ENCODE assay signal across 13 cellular contexts in the genomic region with DNA sequence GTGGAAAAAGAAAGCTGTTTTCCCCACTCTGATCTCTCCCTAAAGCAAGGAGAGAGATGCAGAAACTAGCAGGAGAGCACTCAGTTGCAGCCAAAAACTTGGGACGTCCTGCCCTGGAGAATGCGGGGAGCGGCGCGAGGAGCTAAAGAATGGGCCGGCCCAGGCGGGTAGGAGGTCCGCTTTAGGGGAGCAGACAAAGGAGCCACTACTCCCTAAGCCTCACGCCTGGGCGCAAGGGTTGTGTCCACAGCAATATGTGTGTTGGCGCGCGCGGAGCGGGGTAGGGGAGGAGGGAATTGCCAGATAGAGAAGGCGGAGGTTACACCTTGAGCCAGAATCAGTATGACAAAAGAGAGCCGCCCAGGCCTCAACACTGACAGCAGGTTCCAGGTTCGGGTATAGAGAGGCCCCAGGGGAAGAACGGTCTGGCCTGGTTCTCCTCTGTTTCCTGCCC. TPM values are rescaled to one million over a fixed set of nuclear protein-coding genes. Genes with fewer than 3 reads are reported as not detected.
DNase-seq lines count a peak whose midpoint lies in the region; ATAC-seq and TF ChIP-seq lines count a peak whose summit lies in the region.
"Had no signal": no experiment of that assay in that cellular context is flagged by ENCODE, and none has a peak within 500 bp of the region (broad histone marks: within the 10 kb centered on the region; RNA-seq: fewer than 3 reads in every experiment).

No MANE protein-coding gene starts in this region.

- peak overlapping the region; percentile 93 for H3K4me2 ChIP-seq in smooth muscle cell

- peaks cover 23 to 25% (median 24%) of the 10 kb centered on the region in 3 donors for H3K27me3 Mint-ChIP-seq in immature natural killer cell (ENCODE audit: low read depth in 3 of 3)

- peak overlapping the region; percentile 68 for H2AFZ ChIP-seq in smooth muscle cell (ENCODE audit: low read depth)

- peaks cover 14% of the 10 kb centered on the region for H3F3A ChIP-seq in smooth muscle cell (ENCODE audit: low read depth)

- H3K36me3 Mint-ChIP-seq in immature natural killer cell = peaks cover 0 to 7% (median 0%) of the 10 kb centered on the region in 3 donors
- H3K36me3 Mint-ChIP-seq: stimulated activated memory B cell treated with anti-CD40 and anti-IgM and Interleukin-4, amounts not matched to agents 10 μg/mL and 1 μg/mL and 100 μg/mL, for 72 hours; T-cell had no signal

- TF ChIP-seq CTCF in brain microvascular endothelial cell (IDR thresholded peaks at IDR 0.05; ENCODE audit: low read depth, low read length, missing control alignments) (no peak), smooth muscle cell (IDR thresholded peaks at IDR 0.05; ENCODE audit: borderline replicate concordance, insufficient read depth, poor library complexity, severe bottlenecking) (no peak), heart right ventricle (IDR thresholded peaks at IDR 0.05) (no peak)

- 25% methylated on average over 18 of the region's 19 CpGs for WGBS in smooth muscle cell (ENCODE audit: low lambda C conversion rate)
- WGBS in heart right ventricle, 2 donors = 64 to 75% methylated on average over 19 of the region's 19 CpGs

- intact Hi-C loops in heart right ventricle (cut with DNase I) = loop anchor here in 6 of 10 donors (5.0 to 10.0 kb wide), 6 partner anchors 241 to 768 kb away; no protein-coding TSS in a partner anchor

- peaks cover 48% of the 10 kb centered on the region for H3K79me2 ChIP-seq in smooth muscle cell (ENCODE audit: low read depth)

- ATAC-seq in GM18858 (IDR thresholded peaks at IDR 0.05; ENCODE audit: unreplicated experiment) (no peak), HG02870 (IDR thresholded peaks at IDR 0.05; ENCODE audit: unreplicated experiment) (no peak), heart right ventricle (no peak)
- ATAC-seq: stimulated activated memory B cell treated with anti-CD40 and anti-IgM and Interleukin-4, amounts not matched to agents 10 μg/mL and 1 μg/mL and 100 μg/mL, for 72 hours; T-cell had no signal

- H3K4me3 ChIP-seq in HUES48 (ENCODE audit: low read depth, low read length) = peak overlapping the region; percentile 68
- H3K4me3 ChIP-seq in brain microvascular endothelial cell (ENCODE audit: low read depth, low read length) = peak overlapping the region; percentile 90
- H3K4me3 ChIP-seq in iPS-20b (ENCODE audit: low read length) = peak overlapping the region; percentile 82; the same call in 1 of the 2 replicates
- peak overlapping the region; percentile 86 for H3K4me3 ChIP-seq in smooth muscle cell
- H3K4me3 ChIP-seq in heart right ventricle = no peak overlapping the region

- peaks cover 3 to 22% (median 10%) of the 10 kb centered on the region in 6 donors for H3K9me3 Mint-ChIP-seq in immature natural killer cell
- H3K9me3 Mint-ChIP-seq: stimulated activated memory B cell treated with anti-CD40 and anti-IgM and Interleukin-4, amounts not matched to agents 10 μg/mL and 1 μg/mL and 100 μg/mL, for 72 hours; T-cell had no signal

- H4K20me1 ChIP-seq in smooth muscle cell (ENCODE audit: low read depth) = peaks cover 13% of the 10 kb centered on the region

- peaks cover 91% of the 10 kb centered on the region for H3K27me3 ChIP-seq in HUES48 (ENCODE audit: control insufficient read depth, insufficient read depth, low read length)
- no peaks in the 10 kb centered on the region for H3K27me3 ChIP-seq in brain microvascular endothelial cell (replicated peaks)
- peaks cover 96% of the 10 kb centered on the region for H3K27me3 ChIP-seq in iPS-20b (ENCODE audit: insufficient read depth, low read length)
- H3K27me3 ChIP-seq in smooth muscle cell (ENCODE audit: low read depth) = no peaks in the 10 kb centered on the region
- peaks cover 0 to 98% (median 63%) of the 10 kb centered on the region in 7 donors for H3K27me3 ChIP-seq in heart right ventricle

- H3K27ac Mint-ChIP-seq in immature natural killer cell = no peak overlapping the region
- H3K27ac Mint-ChIP-seq: stimulated activated memory B cell treated with anti-CD40 and anti-IgM and Interleukin-4, amounts not matched to agents 10 μg/mL and 1 μg/mL and 100 μg/mL, for 72 hours; T-cell had no signal

- H3K36me3 ChIP-seq in HUES48 (ENCODE audit: control insufficient read depth, insufficient read depth, low read length) (no peaks in the 10 kb centered on the region), brain microvascular endothelial cell (replicated peaks) (peaks cover under 1% of the 10 kb centered on the region), iPS-20b (ENCODE audit: insufficient read depth, low read depth, low read length) (no peaks in the 10 kb centered on the region), smooth muscle cell (ENCODE audit: low read depth) (no peaks in the 10 kb centered on the region), heart right ventricle (no peaks in the 10 kb centered on the region)

- DNase-seq in brain microvascular endothelial cell (no peak), smooth muscle cell (lab: John Stamatoyannopoulos, UW; ENCODE audit: unreplicated experiment) (no peak), immature natural killer cell (no peak), heart right ventricle (no peak)
- DNase-seq: amniotic stem cell, DMS79, NCI-H510A treated with DMSO at 0.1 percent for 48 hours, T-cell had no signal

- in situ Hi-C loops in brain microvascular endothelial cell (cut with HindIII; ENCODE audit: low pct_ligation_motif_present, low sequenced_read_pairs) = loop anchor here (25.0 kb wide), 4 partner anchors 228 to 622 kb away; no protein-coding TSS in a partner anchor

- H3K4me3 Mint-ChIP-seq in immature natural killer cell = no peak overlapping the region
- H3K4me3 Mint-ChIP-seq: stimulated activated memory B cell treated with anti-CD40 and anti-IgM and Interleukin-4, amounts not matched to agents 10 μg/mL and 1 μg/mL and 100 μg/mL, for 72 hours had no signal

- peaks cover 0 to 1% of the 10 kb centered on the region in 2 donors for H3K4me1 Mint-ChIP-seq in immature natural killer cell

- H3K4me1 ChIP-seq in HUES48 (ENCODE audit: control insufficient read depth, insufficient read depth, low read length) (peaks cover 23% of the 10 kb centered on the region), iPS-20b (ENCODE audit: insufficient read depth, low read length) (peaks cover 3% of the 10 kb centered on the region; the same call in 1 of the 2 replicates), smooth muscle cell (ENCODE audit: low read depth) (peaks cover 25% of the 10 kb centered on the region), heart right ventricle (peaks cover 0 to 46% (median 29%) of the 10 kb centered on the region in 9 donors)

- H3K9me3 ChIP-seq in HUES48 (ENCODE audit: control insufficient read depth, insufficient read depth, low read length) = no peaks in the 10 kb centered on the region
- peaks cover 7% of the 10 kb centered on the region; the same call in 1 of the 2 replicates for H3K9me3 ChIP-seq in iPS-20b (ENCODE audit: insufficient read depth, low read depth, low read length)
- H3K9me3 ChIP-seq in smooth muscle cell (replicated peaks; ENCODE audit: low read depth) = no peaks in the 10 kb centered on the region
- no peaks in the 10 kb centered on the region for H3K9me3 ChIP-seq in heart right ventricle

- H3K27ac ChIP-seq in HUES48 (ENCODE audit: low read depth, low read length) (no peak overlapping the region), brain microvascular endothelial cell (peak overlapping the region; percentile 90), iPS-20b (ENCODE audit: low read length) (no peak overlapping the region), smooth muscle cell (ENCODE audit: low read depth) (peak overlapping the region; percentile 86), heart right ventricle (no peak overlapping the region)

- H3K9ac ChIP-seq in HUES48 (ENCODE audit: low read depth, low read length) (no peak overlapping the region), iPS-20b (ENCODE audit: low read depth, low read length) (no peak overlapping the region), smooth muscle cell (ENCODE audit: low read depth) (peak overlapping the region; percentile 4)

RNA-seq across cellular contexts. Expression of gene WNT5A, which starts 2.9 kb away (rescaled TPM):
- total RNA-seq in smooth muscle cell (54.8 and 81.8 TPM in 2 replicates), heart right ventricle (1 to 10 TPM; 2.6 to 5.9 (median 3.2) TPM)
- polyA plus RNA-seq in smooth muscle cell (12.0 and 20.8 TPM in 2 replicates), immature natural killer cell (not detected), heart right ventricle (1 to 10 TPM in 1 of 2 donors, under 1 TPM in 1; 0.33 to 1.2 TPM)

Comparison
In these comparisons a context has a peak if more than half of its experiments do, and no peak if none do; other contexts are left out.
1. H3K27ac ChIP-seq: peak in brain microvascular endothelial cell (single experiment) and smooth muscle cell (single experiment); none in HUES48 (single experiment), iPS-20b (single experiment) and heart right ventricle (0 of 10).
2. H3K4me3 ChIP-seq: peak in HUES48 (single experiment), brain microvascular endothelial cell (single experiment), iPS-20b (single experiment) and smooth muscle cell (single experiment); none in heart right ventricle (0 of 10).